ENCODE assay signal across 20 cellular contexts in genomic region chr14:104624939-104625338, GRCh38. TPM values are rescaled to one million over a fixed set of nuclear protein-coding genes. Genes with fewer than 3 reads are reported as not detected.
DNase-seq lines count a peak whose midpoint lies in the region; ATAC-seq, FAIRE-seq and TF ChIP-seq lines count a peak whose summit lies in the region.
"Had no signal": no experiment of that assay in that cellular context is flagged by ENCODE, and none has a peak within 500 bp of the region (broad histone marks: within the 10 kb centered on the region; RNA-seq: fewer than 3 reads in every experiment).

No MANE protein-coding gene starts in this region.

- H3K4me3 ChIP-seq in bronchial epithelial cell (ENCODE audit: low read depth, low read length), result no peak overlapping the region
- H3K4me3 ChIP-seq: BLaER1 had no signal

- FAIRE-seq in bronchial epithelial cell (lab: Jason Lieb, UNC), result peak; percentile 36
- FAIRE-seq: A204.1, GM12892, H1 had no signal

- no peak for ATAC-seq in stimulated activated naive CD8-positive, alpha-beta T cell treated with anti-CD3 and anti-CD28 coated beads, Interleukin-15, amount 100 ng/mL, for 72 hours
- ATAC-seq: CD8-positive, alpha-beta T cell had no signal

- H3K27me3 ChIP-seq in bronchial epithelial cell (ENCODE audit: control insufficient read depth, insufficient read depth, low read length), result no peaks in the 10 kb centered on the region
- H3K27me3 ChIP-seq: BLaER1 had no signal

- H3K4me1 Mint-ChIP-seq in stimulated activated naive CD8-positive, alpha-beta T cell treated with anti-CD3 and anti-CD28 coated beads, Interleukin-15, amount 100 ng/mL, for 72 hours, result no peaks in the 10 kb centered on the region
- H3K4me1 Mint-ChIP-seq: B cell; CD4-positive, CD25-positive, alpha-beta regulatory T cell had no signal

- peak; percentile 43 for DNase-seq in activated CD8-positive, alpha-beta memory T cell treated with anti-CD3 and anti-CD28 coated beads for 24 hours
- DNase-seq in activated CD8-positive, alpha-beta memory T cell treated with anti-CD3 and anti-CD28 coated beads, Interleukin-2, amount 50 U/mL, for 48 hours, result no peak
- DNase-seq in bronchial epithelial cell (ENCODE audit: low read depth), result no peak
- peak; percentile 62 for DNase-seq in islet precursor cell
- no peak for DNase-seq in stimulated activated naive CD8-positive, alpha-beta T cell treated with anti-CD3 and anti-CD28 coated beads, Interleukin-15, amount 100 ng/mL, for 72 hours
- no peak for DNase-seq in GDM1 (lab: John Stamatoyannopoulos, UW)
- DNase-seq in DMS114 treated with DMSO at 0.1 percent for 48 hours (lab: John Stamatoyannopoulos, UW; ENCODE audit: unreplicated experiment), result no peak
- DNase-seq: Caco-2; CD4-positive, CD25-positive, alpha-beta regulatory T cell; CD8-positive, alpha-beta T cell; DMS79; EL; H7; HCEC 1CT had no signal

- peaks cover 36% of the 10 kb centered on the region for H3K27me3 Mint-ChIP-seq in stimulated activated naive CD8-positive, alpha-beta T cell treated with anti-CD3 and anti-CD28 coated beads, Interleukin-15, amount 100 ng/mL, for 72 hours

- no peak overlapping the region for H3K4me3 Mint-ChIP-seq in stimulated activated naive CD8-positive, alpha-beta T cell treated with anti-CD3 and anti-CD28 coated beads, Interleukin-15, amount 100 ng/mL, for 72 hours
- H3K4me3 Mint-ChIP-seq: B cell; CD4-positive, CD25-positive, alpha-beta regulatory T cell; CD8-positive, alpha-beta T cell had no signal

- no peak overlapping the region for H3K27ac Mint-ChIP-seq in stimulated activated naive CD8-positive, alpha-beta T cell treated with anti-CD3 and anti-CD28 coated beads, Interleukin-15, amount 100 ng/mL, for 72 hours
- H3K27ac Mint-ChIP-seq: B cell; CD4-positive, CD25-positive, alpha-beta regulatory T cell; CD8-positive, alpha-beta T cell had no signal

- H3K36me3 ChIP-seq in bronchial epithelial cell (ENCODE audit: control insufficient read depth, insufficient read depth, low read length), result no peaks in the 10 kb centered on the region
- H3K36me3 ChIP-seq: BLaER1 had no signal

- H3K9me3 Mint-ChIP-seq in stimulated activated naive CD8-positive, alpha-beta T cell treated with anti-CD3 and anti-CD28 coated beads, Interleukin-15, amount 100 ng/mL, for 72 hours, result peaks cover 10 to 21% of the 10 kb centered on the region in 2 donors

- no peak for TF ChIP-seq CTCF in bronchial epithelial cell (IDR thresholded peaks at IDR 0.05; ENCODE audit: insufficient read depth, low read length, severe bottlenecking)

RNA-seq across cellular contexts. Expression of gene TMEM179, which starts 20.4 kb away (rescaled TPM):
- not detected in 2 replicates for total RNA-seq in bronchial epithelial cell
- total RNA-seq: B cell; Caco-2; CD4-positive, CD25-positive, alpha-beta regulatory T cell; CD8-positive, alpha-beta T cell; G401 had no signal

RNA-seq across cellular contexts. Expression of gene C14orf180, which starts 45.4 kb away (rescaled TPM):
- not detected in 2 replicates for total RNA-seq in bronchial epithelial cell
- total RNA-seq: B cell; Caco-2; CD4-positive, CD25-positive, alpha-beta regulatory T cell; CD8-positive, alpha-beta T cell; G401; H1; H7 had no signal

Comparison
In these comparisons a context has a peak if more than half of its experiments do, and no peak if none do; other contexts are left out.
1. DNase-seq: peak in activated CD8-positive, alpha-beta memory T cell treated with anti-CD3 and anti-CD28 coated beads for 24 hours (single experiment) and islet precursor cell (single experiment); none in activated CD8-positive, alpha-beta memory T cell treated with anti-CD3 and anti-CD28 coated beads, Interleukin-2, amount 50 U/mL, for 48 hours (single experiment), bronchial epithelial cell (single experiment), stimulated activated naive CD8-positive, alpha-beta T cell treated with anti-CD3 and anti-CD28 coated beads, Interleukin-15, amount 100 ng/mL, for 72 hours (0 of 2), GDM1 (single experiment) and DMS114 treated with DMSO at 0.1 percent for 48 hours (single experiment).